ENCODE assay signal across 8 cellular contexts in the genomic region with DNA sequence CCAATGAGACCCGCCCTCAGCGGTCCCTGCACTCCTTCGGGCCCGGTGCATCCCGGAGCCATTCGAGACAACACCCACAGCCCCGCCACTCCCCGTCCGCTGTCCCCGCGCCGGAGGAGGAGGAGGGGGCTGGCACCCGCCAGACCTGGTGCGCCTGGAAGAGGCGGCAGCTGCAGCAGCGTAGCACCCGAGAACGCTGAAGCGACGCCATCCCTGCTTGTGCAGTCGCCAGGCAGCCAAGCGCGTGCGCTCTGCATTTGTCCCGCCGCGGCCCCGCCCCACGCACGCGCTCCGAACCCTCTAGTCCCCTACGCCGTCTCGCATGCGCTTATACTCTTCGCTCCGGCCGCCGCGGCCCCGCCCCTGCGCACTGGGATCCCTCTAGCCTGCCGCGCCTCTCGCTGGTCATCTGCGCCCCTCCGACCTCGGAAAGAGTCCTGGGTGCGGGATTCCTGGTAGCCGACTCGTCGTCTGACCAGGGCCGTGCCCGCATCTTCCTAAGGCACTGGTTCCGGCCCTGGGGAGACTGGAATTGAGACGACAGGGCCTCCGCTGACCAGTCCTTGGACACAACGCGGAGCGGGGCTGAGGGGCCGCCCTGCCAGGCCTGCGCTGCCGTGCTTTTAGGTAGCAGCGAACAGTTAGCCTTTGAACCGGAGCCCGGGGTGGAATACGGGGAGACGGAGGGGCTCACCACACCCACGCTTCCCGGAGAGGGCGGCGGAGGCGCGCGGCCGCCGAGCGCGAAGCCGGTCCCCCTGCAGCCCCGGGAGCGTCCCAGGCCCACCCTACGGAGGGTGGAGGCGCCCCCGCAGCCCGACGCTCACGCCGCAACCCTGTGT. TPM values are rescaled to one million over a fixed set of nuclear protein-coding genes. Genes with fewer than 3 reads are reported as not detected.
A peak's percentile ranks its signal among the peaks of the same experiment; 100 is the strongest.
DNase-seq lines count a peak whose midpoint lies in the region; ATAC-seq and TF ChIP-seq lines count a peak whose summit lies in the region.

A gene with protein sequence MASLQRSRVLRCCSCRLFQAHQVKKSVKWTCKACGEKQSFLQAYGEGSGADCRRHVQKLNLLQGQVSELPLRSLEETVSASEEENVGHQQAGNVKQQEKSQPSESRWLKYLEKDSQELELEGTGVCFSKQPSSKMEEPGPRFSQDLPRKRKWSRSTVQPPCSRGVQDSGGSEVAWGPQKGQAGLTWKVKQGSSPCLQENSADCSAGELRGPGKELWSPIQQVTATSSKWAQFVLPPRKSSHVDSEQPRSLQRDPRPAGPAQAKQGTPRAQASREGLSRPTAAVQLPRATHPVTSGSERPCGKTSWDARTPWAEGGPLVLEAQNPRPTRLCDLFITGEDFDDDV (minus strand): TSS at position 232 of the 842 bp plus-strand sequence. CDS start 21 bp downstream, at position 211.

- H3K27ac Mint-ChIP-seq in GM23338, result peak within 1 kb of the TSS; percentile 89
- peak within 1 kb of the TSS; percentile 97 for H3K27ac Mint-ChIP-seq in nephron progenitor cell
- peak within 1 kb of the TSS; percentile 95 for H3K27ac Mint-ChIP-seq in stimulated activated naive CD8-positive, alpha-beta T cell treated with anti-CD3 and anti-CD28 coated beads, Interleukin-15, amount 100 ng/mL, for 72 hours

- DNase-seq in EL (peak; percentile 95), GM23338 (ENCODE audit: low spot score) (peak; percentile 96), LHCN-M2 (ENCODE audit: low read depth) (peak; percentile 94), SHP77 (lab: John Stamatoyannopoulos, UW) (peak; percentile 90 to 96), fibroblast of the aortic adventitia (ENCODE audit: low read depth) (peak; percentile 89), nephron progenitor cell (peak; percentile 98)
- peak; percentile 96 for DNase-seq in activated effector memory CD4-positive, alpha-beta T cell treated with anti-CD3 and anti-CD28 coated beads, Interleukin-2, amount 50 U/mL, for 16 hours
- peak; percentile 88 to 91 for DNase-seq in stimulated activated naive CD8-positive, alpha-beta T cell treated with anti-CD3 and anti-CD28 coated beads, Interleukin-15, amount 100 ng/mL, for 72 hours

- H3K4me3 ChIP-seq in GM23338 (peak within 1 kb of the TSS; percentile 90), fibroblast of the aortic adventitia (ENCODE audit: low read depth, low read length) (peak within 1 kb of the TSS; percentile 89)

- ATAC-seq in GM23338, result peak; percentile 93
- peak; percentile 98 for ATAC-seq in stimulated activated naive CD8-positive, alpha-beta T cell treated with anti-CD3 and anti-CD28 coated beads, Interleukin-15, amount 100 ng/mL, for 72 hours

- peak within 1 kb of the TSS; percentile 98 for H2AFZ ChIP-seq in GM23338

- H3K4me1 ChIP-seq in GM23338 (ENCODE audit: insufficient read depth), result peaks cover 7% of the 10 kb centered on the region

- no peaks in the 10 kb centered on the region for H3K27me3 ChIP-seq in GM23338 (ENCODE audit: insufficient read depth)

- peaks cover 36% of the 10 kb centered on the region for H3K79me2 ChIP-seq in GM23338 (replicated peaks; ENCODE audit: insufficient read depth)

- H3K27ac ChIP-seq in GM23338 (ENCODE audit: low read depth), result no peak within 1 kb of the TSS

- H3K4me1 Mint-ChIP-seq in GM23338 (peaks cover 16% of the 10 kb centered on the region), nephron progenitor cell (peaks cover 29% of the 10 kb centered on the region)
- peaks cover 24% of the 10 kb centered on the region for H3K4me1 Mint-ChIP-seq in stimulated activated naive CD8-positive, alpha-beta T cell treated with anti-CD3 and anti-CD28 coated beads, Interleukin-15, amount 100 ng/mL, for 72 hours

- H3K9me3 Mint-ChIP-seq in GM23338 (peaks cover 10% of the 10 kb centered on the region), nephron progenitor cell (no peaks in the 10 kb centered on the region)
- no peaks in the 10 kb centered on the region for H3K9me3 Mint-ChIP-seq in stimulated activated naive CD8-positive, alpha-beta T cell treated with anti-CD3 and anti-CD28 coated beads, Interleukin-15, amount 100 ng/mL, for 72 hours

- no peaks in the 10 kb centered on the region for H3K9me2 ChIP-seq in GM23338 (ENCODE audit: insufficient read depth)

- H3K4me2 ChIP-seq in GM23338, result peak within 1 kb of the TSS; percentile 90

- H3K36me3 ChIP-seq in GM23338 (ENCODE audit: insufficient read depth), result no peaks in the 10 kb centered on the region

- H3K27me3 Mint-ChIP-seq in GM23338 (ENCODE audit: insufficient read depth, low read depth, poor library complexity) (peaks cover 18% of the 10 kb centered on the region), nephron progenitor cell (ENCODE audit: low read depth, poor library complexity) (peaks cover 10% of the 10 kb centered on the region)
- H3K27me3 Mint-ChIP-seq in stimulated activated naive CD8-positive, alpha-beta T cell treated with anti-CD3 and anti-CD28 coated beads, Interleukin-15, amount 100 ng/mL, for 72 hours, result no peaks in the 10 kb centered on the region

- TF ChIP-seq CTCF in GM23338 (conservative IDR thresholded peaks at IDR 0.05; ENCODE audit: low read depth in 2 of 2) (no peak; a peak in 1 of 4 replicates), fibroblast of the aortic adventitia (IDR thresholded peaks at IDR 0.05; ENCODE audit: insufficient read depth, low read length) (no peak), nephron progenitor cell (IDR thresholded peaks at IDR 0.05) (no peak)

- peaks cover 29% of the 10 kb centered on the region for H3K36me3 Mint-ChIP-seq in GM23338 (ENCODE audit: low read depth)
- H3K36me3 Mint-ChIP-seq in nephron progenitor cell (ENCODE audit: low read depth), result peaks cover 47% of the 10 kb centered on the region

- peak within 1 kb of the TSS; percentile 93 for H3K4me3 Mint-ChIP-seq in GM23338
- peak within 1 kb of the TSS; percentile 93 for H3K4me3 Mint-ChIP-seq in nephron progenitor cell
- H3K4me3 Mint-ChIP-seq in stimulated activated naive CD8-positive, alpha-beta T cell treated with anti-CD3 and anti-CD28 coated beads, Interleukin-15, amount 100 ng/mL, for 72 hours, result peak within 1 kb of the TSS; percentile 95 to 98

- 0 out of 2 replicates have a peak, but pooled peaks cover 4% of the 10 kb centered on the region for H4K20me1 ChIP-seq in GM23338 (replicated peaks; ENCODE audit: insufficient read depth)

- H3F3A ChIP-seq in GM23338 (replicated peaks; ENCODE audit: low read depth), result peaks cover 19% of the 10 kb centered on the region

TF ChIP-seq in GM23338, 12 proteins besides CTCF, POLR2A, EP300 and RAD21:
- TF ChIP-seq ZNF114 (CRISPR knock-in tag; IDR thresholded peaks at IDR 0.05) (no peak), CREB1 (CRISPR knock-in tag; IDR thresholded peaks at IDR 0.05; ENCODE audit: low read depth) (peak; percentile 39), JUNB (IDR thresholded peaks at IDR 0.05; ENCODE audit: unreplicated experiment) (no peak), POLR2AphosphoS5 (IDR thresholded peaks at IDR 0.05; ENCODE audit: low read depth) (peak; percentile 97), REST (IDR thresholded peaks at IDR 0.05; ENCODE audit: unreplicated experiment) (peak; percentile 3)
- TF ChIP-seq, protein P1, sequence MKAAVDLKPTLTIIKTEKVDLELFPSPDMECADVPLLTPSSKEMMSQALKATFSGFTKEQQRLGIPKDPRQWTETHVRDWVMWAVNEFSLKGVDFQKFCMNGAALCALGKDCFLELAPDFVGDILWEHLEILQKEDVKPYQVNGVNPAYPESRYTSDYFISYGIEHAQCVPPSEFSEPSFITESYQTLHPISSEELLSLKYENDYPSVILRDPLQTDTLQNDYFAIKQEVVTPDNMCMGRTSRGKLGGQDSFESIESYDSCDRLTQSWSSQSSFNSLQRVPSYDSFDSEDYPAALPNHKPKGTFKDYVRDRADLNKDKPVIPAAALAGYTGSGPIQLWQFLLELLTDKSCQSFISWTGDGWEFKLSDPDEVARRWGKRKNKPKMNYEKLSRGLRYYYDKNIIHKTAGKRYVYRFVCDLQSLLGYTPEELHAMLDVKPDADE (IDR thresholded peaks at IDR 0.05), result peak; percentile 25; the same call in 1 of the 2 replicates

RNA-seq across cellular contexts. Expression of the gene that starts here (rescaled TPM):
- 29.4 and 34.4 TPM in 2 replicates for total RNA-seq in GM23338 (2014; rRNA removed; shearing (Covaris generic))
- polyA plus RNA-seq in GM23338 (2016; fragmentation: Nextera tagmentation; extraction: Ambion mirVana), result 18.0 and 18.2 TPM in 2 replicates
- total RNA-seq in LHCN-M2 (2014; rRNA removed), result 12.5 and 15.3 TPM in 2 replicates
- polyA plus RNA-seq in LHCN-M2 (2012), result 10.8 TPM
- 3.5 and 11.0 TPM in 2 replicates for total RNA-seq in fibroblast of the aortic adventitia (ENCODE audit: low replicate concordance)
